Comparison of ENCODE assay signal across 15 cellular contexts in genomic region chr14:74547331-74547927, GRCh38.
"Had no signal": no experiment of that assay in that cellular context is flagged by ENCODE, and none has a peak within 500 bp of the region (broad histone marks: within the 10 kb centered on the region; RNA-seq: fewer than 3 reads in every experiment).

No MANE protein-coding gene starts in this region.

- H3K36me3 Mint-ChIP-seq: memory B cell; stimulated activated effector memory CD8-positive, alpha-beta T cell treated with anti-CD3 and anti-CD28 coated beads, Interleukin-12 subunit alpha, Interleukin-12 subunit beta, amount 100 ng/mL, for 72 hours had no signal

- H3K9me3 ChIP-seq: heart left ventricle, left ventricle myocardium inferior, pancreas had no signal

- H3K4me1 Mint-ChIP-seq: activated CD4-positive, alpha-beta T cell treated with anti-CD3 and anti-CD28 coated beads for 36 hours; memory B cell; stimulated activated effector memory CD8-positive, alpha-beta T cell treated with anti-CD3 and anti-CD28 coated beads, Interleukin-12 subunit alpha, Interleukin-12 subunit beta, amount 100 ng/mL, for 72 hours had no signal

- H3K27me3 ChIP-seq: heart left ventricle, pancreas had no signal

- H3K27me3 Mint-ChIP-seq: activated CD4-positive, alpha-beta T cell treated with anti-CD3 and anti-CD28 coated beads for 36 hours; activated CD8-positive, alpha-beta T cell treated with anti-CD3 and anti-CD28 coated beads for 36 hours had no signal

- H3K9me3 Mint-ChIP-seq: activated CD8-positive, alpha-beta T cell treated with anti-CD3 and anti-CD28 coated beads for 36 hours; activated T-cell treated with anti-CD3 and anti-CD28 coated beads, Interleukin-2, amount 50 U/mL, for 72 hours; memory B cell; nephron; stimulated activated effector memory CD8-positive, alpha-beta T cell treated with anti-CD3 and anti-CD28 coated beads, Interleukin-12 subunit alpha, Interleukin-12 subunit beta, amount 100 ng/mL, for 72 hours had no signal

- H3K36me3 ChIP-seq: left ventricle myocardium inferior, pancreas had no signal

- H3K27ac ChIP-seq: pancreas, VCaP had no signal

- ATAC-seq: activated CD4-positive, alpha-beta T cell treated with anti-CD3 and anti-CD28 coated beads for 36 hours; activated CD8-positive, alpha-beta T cell treated with anti-CD3 and anti-CD28 coated beads for 36 hours; activated T-cell treated with anti-CD3 and anti-CD28 coated beads, Interleukin-2, amount 50 U/mL, for 72 hours; heart left ventricle; pancreas; stimulated activated effector memory CD8-positive, alpha-beta T cell treated with anti-CD3 and anti-CD28 coated beads, Interleukin-12 subunit alpha, Interleukin-12 subunit beta, amount 100 ng/mL, for 72 hours had no signal

- DNase-seq: activated CD4-positive, alpha-beta T cell treated with anti-CD3 and anti-CD28 coated beads for 36 hours; activated CD8-positive, alpha-beta memory T cell treated with anti-CD3 and anti-CD28 coated beads, Interleukin-2, amount 50 U/mL, for 4 hours; activated CD8-positive, alpha-beta T cell treated with anti-CD3 and anti-CD28 coated beads for 36 hours; activated T-cell treated with anti-CD3 and anti-CD28 coated beads, Interleukin-2, amount 50 U/mL, for 72 hours; left ventricle myocardium inferior; pancreas; small intestine; SW 1271; T-helper 9 cell; trophoblast cell had no signal

- H3K4me3 Mint-ChIP-seq: activated CD4-positive, alpha-beta T cell treated with anti-CD3 and anti-CD28 coated beads for 36 hours; activated CD8-positive, alpha-beta T cell treated with anti-CD3 and anti-CD28 coated beads for 36 hours; activated T-cell treated with anti-CD3 and anti-CD28 coated beads, Interleukin-2, amount 50 U/mL, for 72 hours; memory B cell; nephron; stimulated activated effector memory CD8-positive, alpha-beta T cell treated with anti-CD3 and anti-CD28 coated beads, Interleukin-12 subunit alpha, Interleukin-12 subunit beta, amount 100 ng/mL, for 72 hours had no signal

- H3K4me3 ChIP-seq: heart left ventricle, left ventricle myocardium inferior, pancreas had no signal

- H3K27ac Mint-ChIP-seq: activated CD4-positive, alpha-beta T cell treated with anti-CD3 and anti-CD28 coated beads for 36 hours; activated CD8-positive, alpha-beta T cell treated with anti-CD3 and anti-CD28 coated beads for 36 hours; activated T-cell treated with anti-CD3 and anti-CD28 coated beads, Interleukin-2, amount 50 U/mL, for 72 hours; memory B cell; nephron; stimulated activated effector memory CD8-positive, alpha-beta T cell treated with anti-CD3 and anti-CD28 coated beads, Interleukin-12 subunit alpha, Interleukin-12 subunit beta, amount 100 ng/mL, for 72 hours had no signal

- H3K4me1 ChIP-seq: pancreas had no signal
